ENCODE assay signal across 9 cellular contexts in genomic region chr12:53939141-53940108, GRCh38. TPM values are rescaled to one million over a fixed set of nuclear protein-coding genes. Genes with fewer than 3 reads are reported as not detected.
DNase-seq lines count a peak whose midpoint lies in the region; ATAC-seq and TF ChIP-seq lines count a peak whose summit lies in the region.
"Had no signal": no experiment of that assay in that cellular context is flagged by ENCODE, and none has a peak within 500 bp of the region (broad histone marks: within the 10 kb centered on the region; RNA-seq: fewer than 3 reads in every experiment).

No MANE protein-coding gene starts in this region.

- no CpG with 5 or more reads among the region's 91 CpGs for WGBS in mesendoderm (ENCODE audit: extremely low coverage, insufficient coverage, low lambda C conversion rate)
- 5 to 10% (median 6%) methylated on average over 11 to 91 of the region's 91 CpGs for WGBS in stomach, 5 donors

- peak overlapping the region; percentile 78 for H3K4me3 Mint-ChIP-seq in MCF 10A (ENCODE audit: unreplicated experiment)

- no peak overlapping the region for H3K18ac ChIP-seq in mesendoderm (ENCODE audit: low read length)

- no peak for TF ChIP-seq EP300 in stomach (IDR thresholded peaks at IDR 0.05)

- H3K4ac ChIP-seq in mesendoderm (ENCODE audit: low read depth, low read length): no peak overlapping the region

- H3K79me2 ChIP-seq in HCT116 (ENCODE audit: insufficient read depth, low read length) (no peaks in the 10 kb centered on the region), mesendoderm (ENCODE audit: control insufficient read depth, insufficient read depth, low read length) (no peaks in the 10 kb centered on the region)

- ATAC-seq in HCT116 (no peak), HG02623 (IDR thresholded peaks at IDR 0.05; ENCODE audit: unreplicated experiment) (no peak)

- no peak overlapping the region for H2AK5ac ChIP-seq in mesendoderm (ENCODE audit: low read length)

- H3K9me3 Mint-ChIP-seq in MCF 10A (ENCODE audit: unreplicated experiment): no peaks in the 10 kb centered on the region

- H3K9me3 ChIP-seq in HCT116 (ENCODE audit: control insufficient read depth in 1 of 2, insufficient read depth in 1 of 2, low read depth in 1 of 2, low read length in 2 of 2) (no peaks in the 10 kb centered on the region), stomach (no peaks in the 10 kb centered on the region)

- peak; percentile 23 for DNase-seq in ACHN
- no peak for DNase-seq in HCT116 (ENCODE audit: low read depth, low spot score)
- DNase-seq in MCF 10A (ENCODE audit: unreplicated experiment): peak; percentile 73
- DNase-seq in mesendoderm: peak; percentile 71
- no peak for DNase-seq in stomach
- no peak for DNase-seq in RKO (ENCODE audit: low spot score)
- DNase-seq in hippocampal formation (lab: John Stamatoyannopoulos, UW): no peak

- no peak overlapping the region for H2BK5ac ChIP-seq in mesendoderm (ENCODE audit: low read length)

- TF ChIP-seq CTCF in HCT116 (IDR thresholded peaks at IDR 0.05 in 2 of 3, conservative IDR thresholded peaks at IDR 0.05 in 1 of 3; ENCODE audit: borderline replicate concordance in 1 of 3, insufficient read depth in 1 of 3, low read depth in 2 of 3, low read length in 2 of 3): no peak
- peak; percentile 1 for TF ChIP-seq CTCF in MCF 10A (IDR thresholded peaks at IDR 0.05; ENCODE audit: unreplicated experiment)
- no peak for TF ChIP-seq CTCF in stomach (IDR thresholded peaks at IDR 0.05)

- no peak overlapping the region for H2AFZ ChIP-seq in HCT116 (ENCODE audit: low read depth, low read length, poor library complexity, severe bottlenecking)

- H3K4me3 ChIP-seq in HCT116 (replicated peaks in 1 of 2; ENCODE audit: low read depth in 1 of 2, low read length in 2 of 2) (no peak overlapping the region), mesendoderm (ENCODE audit: low read length) (no peak overlapping the region), stomach (no peak overlapping the region)

- no peak overlapping the region for H2BK15ac ChIP-seq in mesendoderm (replicated peaks; ENCODE audit: low read depth)

- H3K9ac ChIP-seq in HCT116 (ENCODE audit: low read length) (no peak overlapping the region), mesendoderm (ENCODE audit: low read length) (no peak overlapping the region)

- H3K4me1 ChIP-seq in HCT116 (ENCODE audit: control insufficient read depth in 1 of 2, insufficient read depth in 2 of 2, low read length in 2 of 2) (peaks cover 8 to 15% of the 10 kb centered on the region in 2 experiments; a peak in 3 of 4 replicates), mesendoderm (ENCODE audit: control insufficient read depth, low read depth, low read length) (no peaks in the 10 kb centered on the region), stomach (peaks cover 0 to 34% (median 19%) of the 10 kb centered on the region in 4 donors)

- peak overlapping the region; percentile 68 for H3K27ac Mint-ChIP-seq in MCF 10A (ENCODE audit: low read depth, unreplicated experiment)

- no peaks in the 10 kb centered on the region for H3K79me1 ChIP-seq in mesendoderm (ENCODE audit: low read length)

- H3K36me3 ChIP-seq in HCT116 (ENCODE audit: control insufficient read depth in 1 of 2, insufficient read depth in 2 of 2, low read length in 2 of 2) (no peaks in the 10 kb centered on the region), mesendoderm (ENCODE audit: control insufficient read depth, insufficient read depth, low read length) (no peaks in the 10 kb centered on the region), stomach (no peaks in the 10 kb centered on the region)

- no peak for TF ChIP-seq RAD21 in HCT116 (IDR thresholded peaks at IDR 0.05; ENCODE audit: low read depth)

- no peaks in the 10 kb centered on the region for H3K27me3 Mint-ChIP-seq in MCF 10A (ENCODE audit: insufficient read depth, unreplicated experiment)

- H3K27ac ChIP-seq in HCT116 (ENCODE audit: low read depth, low read length) (peak overlapping the region; percentile 35; the same call in 1 of the 2 replicates), mesendoderm (ENCODE audit: low read depth, low read length) (no peak overlapping the region), stomach (no peak overlapping the region)

- peaks cover 10% of the 10 kb centered on the region for H3K36me3 Mint-ChIP-seq in MCF 10A (ENCODE audit: insufficient read depth, unreplicated experiment)

- BruUV-seq in HCT116 (replicated peaks; lab: Mats Ljungman, UMichigan) (no TSS peak), MCF 10A (replicated peaks; lab: Mats Ljungman, UMichigan) (no TSS peak)

- no peak overlapping the region for H4K5ac ChIP-seq in mesendoderm (ENCODE audit: low read length)

- TF ChIP-seq POLR2A in HCT116 (IDR thresholded peaks at IDR 0.05; ENCODE audit: borderline replicate concordance, extremely low read depth, insufficient read depth, insufficient read length) (no peak), stomach (IDR thresholded peaks at IDR 0.05) (no peak)

- H3K4me2 ChIP-seq in HCT116 (ENCODE audit: low read length): peak overlapping the region; percentile 65; the same call in 1 of the 2 replicates
- H3K4me2 ChIP-seq in mesendoderm (ENCODE audit: low read length): no peak overlapping the region

- no peaks in the 10 kb centered on the region for H4K20me1 ChIP-seq in HCT116 (ENCODE audit: insufficient read depth)

- no peak overlapping the region for H4K8ac ChIP-seq in mesendoderm (ENCODE audit: low read depth, low read length)

- no peaks in the 10 kb centered on the region for H3K27me3 ChIP-seq in HCT116 (ENCODE audit: insufficient read depth, low read length)
- peaks cover 89% of the 10 kb centered on the region for H3K27me3 ChIP-seq in mesendoderm (ENCODE audit: insufficient read depth, low read length, poor library complexity)
- H3K27me3 ChIP-seq in stomach: peaks cover 42 to 100% (median 97%) of the 10 kb centered on the region in 3 donors

- no peak overlapping the region for H3K23ac ChIP-seq in mesendoderm (ENCODE audit: low read length)

- in situ Hi-C loops in ACHN (cut with HindIII; ENCODE audit: low pct_ligation_motif_present, low pct_unique_long_range_greater_than_20kb, low sequenced_read_pairs): no loop called here

- H3K9me2 ChIP-seq in HCT116 (ENCODE audit: insufficient read depth): no peaks in the 10 kb centered on the region

- CTCF ChIA-PET in HCT116 (lab: Charles Lee) (no interaction called here), MCF 10A (lab: Yijun Ruan, JAX) (interaction anchor here (0.6 to 4.1 kb wide), 9 partner anchors 19 to 193 kb away, joined by 3 to 21 read pairs (median 6); partner anchors contain the start of gene HOXC11)

- peaks cover 40% of the 10 kb centered on the region for H3K4me1 Mint-ChIP-seq in MCF 10A (ENCODE audit: insufficient read depth, unreplicated experiment)

- intact Hi-C loops in HCT116 (cut with micrococcal nuclease): no loop called here
- intact Hi-C loops in MCF 10A (cut with micrococcal nuclease): loop anchor here (2.0 to 5.0 kb wide), 2 partner anchors 33 to 147 kb away; partner anchors contain the start of gene HOXC11
- intact Hi-C loops in stomach (cut with DNase I; ENCODE audit: low total_unique reads): no loop called here

- no peak overlapping the region for H3K56ac ChIP-seq in mesendoderm (ENCODE audit: low read length)

- RAD21 ChIA-PET in HCT116 (lab: Charles Lee; ENCODE audit: low non-redundant PET in 1 of 2, low total read pairs in 2 of 2, uncharacterized antibody in 2 of 2, unreplicated experiment in 2 of 2): no interaction called here

- POLR2A ChIA-PET in HCT116 (lab: Charles Lee): no interaction called here
- POLR2A ChIA-PET in MCF 10A (lab: Yijun Ruan, JAX): interaction anchor here (0.6 to 4.8 kb wide), 27 partner anchors 9 to 259 kb away, joined by 3 to 59 read pairs (median 4); partner anchors contain the start of genes CALCOCO1, HOTAIR, HOXC11 and HOXC12

- H2BK120ac ChIP-seq in mesendoderm (ENCODE audit: low read depth, low read length): no peak overlapping the region

TF ChIP-seq in HCT116, 20 proteins besides CTCF, POLR2A, EP300 and RAD21 (continues in another document):
- TF ChIP-seq ZBTB33 (IDR thresholded peaks at IDR 0.05; ENCODE audit: extremely low read depth, insufficient replicate concordance, low read length) (no peak), EZH2 (IDR thresholded peaks at IDR 0.05) (no peak)

RNA-seq across cellular contexts. Expression of gene HOXC13, which starts 0.8 kb away (rescaled TPM):
- 3.8 TPM for total RNA-seq in HCT116 (2021; ENCODE audit: unreplicated experiment)
- 1.2 and 2.4 TPM in 2 replicates for polyA plus RNA-seq in HCT116 (2012)
- 5.3 and 6.0 TPM in 2 replicates for total RNA-seq in MCF 10A (2022)
- 0.03 TPM for polyA plus RNA-seq in mesendoderm (2013, experiment 1 of 2)
- polyA plus RNA-seq in mesendoderm (2013, experiment 2 of 2): 0.03 TPM
- not detected for total RNA-seq in stomach
- polyA plus RNA-seq in stomach: not detected

RNA-seq across cellular contexts. Expression of gene HOXC12, which starts 15.3 kb away (rescaled TPM):
- not detected for total RNA-seq in HCT116 (2021; ENCODE audit: unreplicated experiment)
- polyA plus RNA-seq in HCT116 (2012): not detected in 2 replicates
- total RNA-seq in MCF 10A (2022): not detected in 2 replicates
- polyA plus RNA-seq in mesendoderm (2013, experiment 1 of 2): not detected
- polyA plus RNA-seq in mesendoderm (2013, experiment 2 of 2): not detected
- not detected for total RNA-seq in stomach
- not detected for polyA plus RNA-seq in stomach

RNA-seq across cellular contexts. Expression of gene HOXC11, which starts 33.5 kb away (rescaled TPM):
- total RNA-seq in HCT116 (2021; ENCODE audit: unreplicated experiment) (0.22 TPM), MCF 10A (2022) (1.2 and 1.6 TPM in 2 replicates), stomach (not detected)
- polyA plus RNA-seq in HCT116 (2012): 0.05 and 0.14 TPM in 2 replicates
- not detected for polyA plus RNA-seq in mesendoderm (2013, experiment 1 of 2)
- not detected for polyA plus RNA-seq in mesendoderm (2013, experiment 2 of 2)
- not detected for polyA plus RNA-seq in stomach
- polyA plus RNA-seq: adipose tissue had no signal

RNA-seq across cellular contexts. Expression of gene HOTAIR, which starts 35.3 kb away (rescaled TPM):
- total RNA-seq in HCT116 (2021; ENCODE audit: unreplicated experiment) (0.25 TPM), MCF 10A (2022) (1.5 and 2.0 TPM in 2 replicates), stomach (not detected)
- polyA plus RNA-seq in HCT116 (2012): 0.25 and 0.26 TPM in 2 replicates
- polyA plus RNA-seq in mesendoderm (2013, experiment 1 of 2): not detected
- not detected for polyA plus RNA-seq in mesendoderm (2013, experiment 2 of 2)
- polyA plus RNA-seq in stomach: not detected
- polyA plus RNA-seq: adipose tissue had no signal

RNA-seq across cellular contexts. Expression of gene HOXC10, which starts 45.5 kb away (rescaled TPM):
- 3.8 TPM for total RNA-seq in HCT116 (2021; ENCODE audit: unreplicated experiment)
- polyA plus RNA-seq in HCT116 (2012): 1.00 and 2.6 TPM in 2 replicates
- not detected in 2 replicates for total RNA-seq in MCF 10A (2022)
- polyA plus RNA-seq in mesendoderm (2013, experiment 1 of 2): not detected
- not detected for polyA plus RNA-seq in mesendoderm (2013, experiment 2 of 2)
- not detected for total RNA-seq in stomach
- polyA plus RNA-seq in stomach: not detected

Comparison
In these comparisons a context has a peak if more than half of its experiments do, and no peak if none do; other contexts are left out.
1. DNase-seq: peak in ACHN (single experiment), MCF 10A (single experiment) and mesendoderm (single experiment); none in HCT116 (single experiment), stomach (single experiment), RKO (single experiment) and hippocampal formation (0 of 2).